In genomic region chr6:101102702-101103101, GRCh38 we compare ENCODE assay signal across 30 cellular contexts.
"Had no signal": no experiment of that assay in that cellular context is flagged by ENCODE, and none has a peak within 500 bp of the region (broad histone marks: within the 10 kb centered on the region; RNA-seq: fewer than 3 reads in every experiment).

No MANE protein-coding gene starts in this region.

- H3K4me3 Mint-ChIP-seq: immature natural killer cell; mesothelial cell of epicardium; naive B cell; natural killer cell; nephron progenitor cell; neural progenitor cell; stimulated activated naive B cell treated with anti-CD40 and anti-IgM and Interleukin-4, amounts not matched to agents 10 μg/mL and 1 μg/mL and 100 μg/mL, for 72 hours had no signal

- H3K27me3 Mint-ChIP-seq: progenitor cell of endocrine pancreas; stimulated activated naive B cell treated with anti-CD40 and anti-IgM and Interleukin-4, amounts not matched to agents 10 μg/mL and 1 μg/mL and 100 μg/mL, for 72 hours had no signal

- H3K4me1 ChIP-seq: left lung, neural progenitor cell, right atrium auricular region, stomach, testis, thyroid gland, transverse colon, upper lobe of left lung, vagina had no signal

- H3K36me3 ChIP-seq: left lung, neural progenitor cell, neutrophil, ovary, right atrium auricular region, stomach, thyroid gland, transverse colon, upper lobe of left lung, vagina had no signal

- H3K9me3 ChIP-seq: neutrophil, ovary, testis, thyroid gland, upper lobe of left lung, vagina had no signal

- H3K9ac ChIP-seq: neural progenitor cell had no signal

- ATAC-seq: left colon; left lung; natural killer cell; sciatic nerve; stimulated activated naive B cell treated with anti-CD40 and anti-IgM and Interleukin-4, amounts not matched to agents 10 μg/mL and 1 μg/mL and 100 μg/mL, for 72 hours; stimulated activated naive CD8-positive, alpha-beta T cell treated with anti-CD3 and anti-CD28 coated beads, Interleukin-15, Interleukin-2, amounts not matched to agents 100 U/mL and 50 U/mL, for 24 hours had no signal

- H3K4me2 ChIP-seq: neural progenitor cell had no signal

- FAIRE-seq: islet of Langerhans had no signal

- H3K4me1 Mint-ChIP-seq: immature natural killer cell; mesothelial cell of epicardium; naive B cell; natural killer cell; nephron progenitor cell; neural progenitor cell; stimulated activated naive B cell treated with anti-CD40 and anti-IgM and Interleukin-4, amounts not matched to agents 10 μg/mL and 1 μg/mL and 100 μg/mL, for 72 hours had no signal

- H3K36me3 Mint-ChIP-seq: immature natural killer cell; mesothelial cell of epicardium; natural killer cell; neural progenitor cell; stimulated activated naive B cell treated with anti-CD40 and anti-IgM and Interleukin-4, amounts not matched to agents 10 μg/mL and 1 μg/mL and 100 μg/mL, for 72 hours had no signal

- H3K27me3 ChIP-seq: left lung, neural progenitor cell, neutrophil, ovary, right atrium auricular region, stomach, testis, thyroid gland, transverse colon, upper lobe of left lung, vagina had no signal

- H3K27ac ChIP-seq: left lung, neural progenitor cell, neutrophil, ovary, right atrium auricular region, skin epidermis, stomach, testis, thyroid gland, transverse colon, upper lobe of left lung, vagina had no signal

- H3K27ac Mint-ChIP-seq: immature natural killer cell; mesothelial cell of epicardium; naive B cell; natural killer cell; nephron progenitor cell; neural progenitor cell; progenitor cell of endocrine pancreas; stimulated activated naive B cell treated with anti-CD40 and anti-IgM and Interleukin-4, amounts not matched to agents 10 μg/mL and 1 μg/mL and 100 μg/mL, for 72 hours had no signal

- DNase-seq: immature natural killer cell; kidney; left colon; left lung; naive B cell; natural killer cell; nephron progenitor cell; occipital lobe; ovary; stimulated activated CD4-positive, alpha-beta T cell treated with anti-CD3 and anti-CD28 coated beads, Interleukin-12 subunit alpha, Interleukin-12 subunit beta, amount 100 ng/mL, for 4 hours; stimulated activated CD4-positive, alpha-beta T cell treated with anti-CD3 and anti-CD28 coated beads, Interleukin-15, amount 100 ng/mL, for 24 hours; stimulated activated CD4-positive, alpha-beta T cell treated with anti-CD3 and anti-CD28 coated beads, Interleukin-2, amount 100 ng/mL, for 24 hours; stimulated activated CD4-positive, alpha-beta T cell treated with anti-CD3 and anti-CD28 coated beads, Interleukin-4, amount 100 ng/mL, for 1 hour; stimulated activated naive B cell treated with anti-CD40 and anti-IgM and Interleukin-4, amounts not matched to agents 10 μg/mL and 1 μg/mL and 100 μg/mL, for 72 hours; stimulated activated naive CD8-positive, alpha-beta T cell treated with anti-CD3 and anti-CD28 coated beads, Interleukin-15, Interleukin-2, amounts not matched to agents 100 U/mL and 50 U/mL, for 24 hours; stomach; testis; thyroid gland; transverse colon; upper lobe of left lung had no signal

- H2AFZ ChIP-seq: neural progenitor cell had no signal

- H3K4me3 ChIP-seq: left lung, lung, neural progenitor cell, ovary, right atrium auricular region, skin epidermis, stomach, testis, thyroid gland, transverse colon, upper lobe of left lung, vagina had no signal
